Comparison of ENCODE assay signal across 8 cellular contexts in genomic region chr22:46604306-46604690, GRCh38. TPM values are rescaled to one million over a fixed set of nuclear protein-coding genes. Genes with fewer than 3 reads are reported as not detected.
DNase-seq lines count a peak whose midpoint lies in the region; ATAC-seq and TF ChIP-seq lines count a peak whose summit lies in the region.

No MANE protein-coding gene starts in this region.

- H3K9me3 ChIP-seq in hepatocyte (ENCODE audit: low read depth) (no peaks in the 10 kb centered on the region), stomach (no peaks in the 10 kb centered on the region)

- H3K27me3 Mint-ChIP-seq in activated CD8-positive, alpha-beta T cell treated with anti-CD3 and anti-CD28 coated beads for 36 hours, result no peaks in the 10 kb centered on the region

- intact Hi-C loops in activated CD8-positive, alpha-beta T cell treated with anti-CD3 and anti-CD28 coated beads for 36 hours (cut with micrococcal nuclease), result no loop called here
- intact Hi-C loops in stomach (cut with DNase I; ENCODE audit: low total_unique reads), result no loop called here

- peaks cover 12% of the 10 kb centered on the region for H3K4me1 Mint-ChIP-seq in activated CD8-positive, alpha-beta T cell treated with anti-CD3 and anti-CD28 coated beads for 36 hours (ENCODE audit: low read depth)

- H4K20me1 ChIP-seq in hepatocyte (ENCODE audit: insufficient read depth, poor library complexity, severe bottlenecking), result no peaks in the 10 kb centered on the region

- TF ChIP-seq POLR2A in stomach (IDR thresholded peaks at IDR 0.05), result no peak

- peak; percentile 98 for ATAC-seq in activated CD8-positive, alpha-beta T cell treated with anti-CD3 and anti-CD28 coated beads for 36 hours
- no peak for ATAC-seq in GM19395 (IDR thresholded peaks at IDR 0.05; ENCODE audit: unreplicated experiment)

- H3K36me3 ChIP-seq in hepatocyte (replicated peaks; ENCODE audit: insufficient read depth, low read depth) (no peaks in the 10 kb centered on the region), stomach (no peaks in the 10 kb centered on the region)

- POLR2A ChIA-PET in activated CD8-positive, alpha-beta T cell treated with anti-CD3 and anti-CD28 coated beads for 36 hours (lab: Charles Lee), result no interaction called here

- no peaks in the 10 kb centered on the region for H3K27me3 ChIP-seq in hepatocyte
- no peaks in the 10 kb centered on the region for H3K27me3 ChIP-seq in stomach

- H3K4me3 ChIP-seq in hepatocyte, result no peak overlapping the region
- H3K4me3 ChIP-seq in stomach, result no peak overlapping the region

- H3K4me1 ChIP-seq in hepatocyte (ENCODE audit: insufficient read depth) (peaks cover 4% of the 10 kb centered on the region), stomach (peaks cover 18 to 56% (median 32%) of the 10 kb centered on the region in 4 donors)

- H2AFZ ChIP-seq in hepatocyte, result no peak overlapping the region

- peaks cover 77% of the 10 kb centered on the region for H3K79me2 ChIP-seq in hepatocyte

- peak overlapping the region; percentile 75 for H3K27ac Mint-ChIP-seq in activated CD8-positive, alpha-beta T cell treated with anti-CD3 and anti-CD28 coated beads for 36 hours

- 56% methylated on average over 8 of the region's 8 CpGs for WGBS in hepatocyte (ENCODE audit: low lambda C conversion rate, missing lambda C conversion rate)
- 52 to 72% (median 67%) methylated on average over 8 of the region's 8 CpGs for WGBS in stomach, 5 donors

- DNase-seq in activated CD4-positive, alpha-beta T cell treated with anti-CD3 and anti-CD28 coated beads for 24 hours (ENCODE audit: low read depth in 2 of 2), result peak; percentile 44 to 56
- no peak for DNase-seq in activated CD4-positive, alpha-beta T cell treated with anti-CD3 and anti-CD28 coated beads, Interleukin-2, amount 50 U/mL, for 1 hour
- peak; percentile 89 for DNase-seq in activated CD8-positive, alpha-beta T cell treated with anti-CD3 and anti-CD28 coated beads for 36 hours
- DNase-seq in hepatocyte (ENCODE audit: low spot score) (no peak), stomach (no peak), dedifferentiated amniotic fluid mesenchymal stem cell (ENCODE audit: extremely low spot score) (no peak), NAMALWA (ENCODE audit: low spot score) (no peak)

- H3K9me2 ChIP-seq in hepatocyte (replicated peaks; ENCODE audit: insufficient read depth), result no peaks in the 10 kb centered on the region

- no peak overlapping the region for H3K27ac ChIP-seq in hepatocyte
- H3K27ac ChIP-seq in stomach, result peak overlapping the region in 4 of 5 donors; percentile 47 to 65 (median 56)

- no peaks in the 10 kb centered on the region for H3K36me3 Mint-ChIP-seq in activated CD8-positive, alpha-beta T cell treated with anti-CD3 and anti-CD28 coated beads for 36 hours (ENCODE audit: low read depth)

- H3K9me3 Mint-ChIP-seq in activated CD8-positive, alpha-beta T cell treated with anti-CD3 and anti-CD28 coated beads for 36 hours, result peaks cover 4% of the 10 kb centered on the region

- H3K4me2 ChIP-seq in hepatocyte, result peak overlapping the region; percentile 28

- TF ChIP-seq EP300 in stomach (IDR thresholded peaks at IDR 0.05), result no peak

- H3K4me3 Mint-ChIP-seq in activated CD8-positive, alpha-beta T cell treated with anti-CD3 and anti-CD28 coated beads for 36 hours, result peak overlapping the region; percentile 54

- TF ChIP-seq CTCF in activated CD8-positive, alpha-beta T cell treated with anti-CD3 and anti-CD28 coated beads for 36 hours (IDR thresholded peaks at IDR 0.05), result no peak
- TF ChIP-seq CTCF in hepatocyte (IDR thresholded peaks at IDR 0.05; ENCODE audit: poor library complexity) (no peak), stomach (IDR thresholded peaks at IDR 0.05) (no peak)

- CTCF ChIA-PET in activated CD8-positive, alpha-beta T cell treated with anti-CD3 and anti-CD28 coated beads for 36 hours (lab: Charles Lee), result no interaction called here

RNA-seq across cellular contexts. Expression of gene GRAMD4, which starts 15.9 kb away (rescaled TPM):
- total RNA-seq in activated CD8-positive, alpha-beta T cell treated with anti-CD3 and anti-CD28 coated beads for 36 hours, result 10 to 100 TPM; 26.9 to 28.1 TPM
- total RNA-seq in hepatocyte (21.2 and 21.8 TPM in 2 replicates), stomach (100 to 1,000 TPM in 1 of 5 donors, 10 to 100 TPM in 4; 20.5 to 452 (median 30.9) TPM)
- polyA plus RNA-seq in hepatocyte (31.0 and 32.6 TPM in 2 replicates), stomach (10 to 100 TPM in 2 of 3 donors, 1 to 10 TPM in 1; 7.4 to 14.3 (median 13.7) TPM)

Comparison
In these comparisons a context has a peak if more than half of its experiments do, and no peak if none do; other contexts are left out.
1. DNase-seq: peak in activated CD4-positive, alpha-beta T cell treated with anti-CD3 and anti-CD28 coated beads for 24 hours (2 of 2) and activated CD8-positive, alpha-beta T cell treated with anti-CD3 and anti-CD28 coated beads for 36 hours (single experiment); none in activated CD4-positive, alpha-beta T cell treated with anti-CD3 and anti-CD28 coated beads, Interleukin-2, amount 50 U/mL, for 1 hour (single experiment), hepatocyte (single experiment), stomach (single experiment), dedifferentiated amniotic fluid mesenchymal stem cell (single experiment) and NAMALWA (single experiment).